8 cellular contexts compared by ENCODE assay signal in the genomic region with DNA sequence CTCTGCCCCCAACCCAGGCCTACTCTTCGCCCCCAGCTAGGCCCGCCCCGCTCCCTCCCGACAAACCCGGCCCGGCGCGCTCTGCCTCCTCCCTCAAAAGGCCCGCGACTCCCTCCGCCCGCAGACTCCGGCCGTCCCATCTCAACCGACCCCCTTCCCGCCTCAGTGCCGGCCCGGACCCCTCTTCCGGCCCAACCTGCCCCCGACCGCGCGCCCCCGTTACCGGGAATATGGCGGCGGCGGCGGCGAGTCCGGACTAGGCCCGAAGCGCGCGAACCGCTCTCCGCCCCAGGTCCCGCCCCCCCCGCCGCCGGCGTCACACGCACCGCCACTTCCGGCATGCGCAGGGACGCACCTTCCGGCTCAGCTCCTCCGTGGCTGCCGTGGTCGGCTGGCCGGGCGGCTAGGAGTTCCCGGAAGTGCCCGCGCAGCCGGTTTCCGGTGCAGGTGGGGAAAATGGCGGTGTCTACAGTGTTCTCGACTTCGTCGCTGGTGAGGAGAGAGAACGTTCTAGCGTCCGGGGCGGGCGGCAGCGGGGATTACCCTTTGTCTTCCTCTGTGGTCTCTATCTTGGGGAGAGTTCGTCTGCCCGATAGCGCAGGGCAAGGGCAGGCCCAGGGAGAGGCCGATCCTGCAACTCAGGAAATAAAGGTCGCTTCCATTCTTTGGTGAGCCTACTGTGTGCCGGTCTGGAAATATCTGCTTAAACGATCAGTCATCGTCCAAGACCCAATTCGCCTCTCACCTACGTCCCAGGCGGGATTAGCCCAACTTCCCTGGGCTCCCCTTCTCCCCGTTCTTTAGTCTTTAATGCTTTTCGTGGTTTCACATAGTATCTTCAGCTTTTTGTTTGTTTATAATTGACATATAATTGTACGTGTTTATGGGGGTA. TPM values are rescaled to one million over a fixed set of nuclear protein-coding genes. Genes with fewer than 3 reads are reported as not detected.
DNase-seq lines count a peak whose midpoint lies in the region; ATAC-seq and TF ChIP-seq lines count a peak whose summit lies in the region.

A gene with protein sequence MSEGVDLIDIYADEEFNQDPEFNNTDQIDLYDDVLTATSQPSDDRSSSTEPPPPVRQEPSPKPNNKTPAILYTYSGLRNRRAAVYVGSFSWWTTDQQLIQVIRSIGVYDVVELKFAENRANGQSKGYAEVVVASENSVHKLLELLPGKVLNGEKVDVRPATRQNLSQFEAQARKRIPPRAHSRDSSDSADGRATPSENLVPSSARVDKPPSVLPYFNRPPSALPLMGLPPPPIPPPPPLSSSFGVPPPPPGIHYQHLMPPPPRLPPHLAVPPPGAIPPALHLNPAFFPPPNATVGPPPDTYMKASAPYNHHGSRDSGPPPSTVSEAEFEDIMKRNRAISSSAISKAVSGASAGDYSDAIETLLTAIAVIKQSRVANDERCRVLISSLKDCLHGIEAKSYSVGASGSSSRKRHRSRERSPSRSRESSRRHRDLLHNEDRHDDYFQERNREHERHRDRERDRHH (minus strand): TSS at position 285 of the 892 bp plus-strand sequence. CDS start 740 bp downstream, outside the sequence.
A gene (plus strand): TSS at position 434 of the 892 bp plus-strand sequence. CDS start 23 bp downstream, at position 457.

- in situ Hi-C loops in astrocyte of the cerebellum (cut with HindIII; ENCODE audit: low sequenced_read_pairs): no loop called here

- H3K9me3 ChIP-seq in vagina: no peaks in the 10 kb centered on the region

- peak; percentile 82 for ATAC-seq in GM18508 (IDR thresholded peaks at IDR 0.05; ENCODE audit: insufficient read depth, unreplicated experiment)
- ATAC-seq in HG02981 (IDR thresholded peaks at IDR 0.05; ENCODE audit: unreplicated experiment): peak; percentile 85

- peak in 1 of 2 donors; percentile 62 for TF ChIP-seq POLR2A in vagina (IDR thresholded peaks at IDR 0.05)

- H3K27me3 ChIP-seq in rectal smooth muscle tissue (ENCODE audit: control insufficient read depth, insufficient read depth, low read length) (no peaks in the 10 kb centered on the region), vagina (no peaks in the 10 kb centered on the region)

- intact Hi-C loops in vagina (cut with DNase I): no loop called here

- H3K27ac ChIP-seq in rectal smooth muscle tissue (ENCODE audit: low read depth, low read length) (peak within 1 kb of the TSS; percentile 97), vagina (peak within 1 kb of the TSS; percentile 96)

- TF ChIP-seq CTCF in astrocyte of the cerebellum (IDR thresholded peaks at IDR 0.05; ENCODE audit: low read depth, low read length, missing control alignments): no peak
- TF ChIP-seq CTCF in vagina (IDR thresholded peaks at IDR 0.05): peak in 1 of 3 experiments; percentile 6

- H3K4me3 ChIP-seq in astrocyte of the cerebellum (ENCODE audit: low read depth, low read length) (peak within 1 kb of the TSS; percentile 99), rectal smooth muscle tissue (ENCODE audit: low read length) (peak within 1 kb of the TSS; percentile 100), vagina (peak within 1 kb of the TSS; percentile 83 to 88)

- H3K9ac ChIP-seq in rectal smooth muscle tissue (ENCODE audit: low read length): peak within 1 kb of the TSS; percentile 99

- H3K36me3 ChIP-seq in rectal smooth muscle tissue (ENCODE audit: control insufficient read depth, insufficient read depth, low read length): peaks cover 9% of the 10 kb centered on the region
- H3K36me3 ChIP-seq in vagina: peaks cover 0 to 40% of the 10 kb centered on the region in 2 donors

- DNase-seq in NCI-H2081 (lab: John Stamatoyannopoulos, UW) (peak; percentile 94 to 97), T-helper 9 cell (peak; percentile 97), astrocyte of the cerebellum (ENCODE audit: low read depth) (peak; percentile 80), hepatic stellate cell (ENCODE audit: low spot score) (peak; percentile 95), vagina (ENCODE audit: extremely low spot score in 2 of 2) (peak in 1 of 2 donors; percentile 97)

- H3K4me1 ChIP-seq in rectal smooth muscle tissue (ENCODE audit: control insufficient read depth, insufficient read depth, low read length) (peaks cover 13% of the 10 kb centered on the region), vagina (peaks cover 62% of the 10 kb centered on the region)

RNA-seq across cellular contexts. Expression of the first gene that starts in this region (rescaled TPM):
- 50.8 TPM for total RNA-seq in vagina

RNA-seq across cellular contexts. Expression of the second gene that starts in this region (rescaled TPM):
- total RNA-seq in vagina: 24.3 TPM
